ENCODE assay signal across 23 cellular contexts in the genomic region with DNA sequence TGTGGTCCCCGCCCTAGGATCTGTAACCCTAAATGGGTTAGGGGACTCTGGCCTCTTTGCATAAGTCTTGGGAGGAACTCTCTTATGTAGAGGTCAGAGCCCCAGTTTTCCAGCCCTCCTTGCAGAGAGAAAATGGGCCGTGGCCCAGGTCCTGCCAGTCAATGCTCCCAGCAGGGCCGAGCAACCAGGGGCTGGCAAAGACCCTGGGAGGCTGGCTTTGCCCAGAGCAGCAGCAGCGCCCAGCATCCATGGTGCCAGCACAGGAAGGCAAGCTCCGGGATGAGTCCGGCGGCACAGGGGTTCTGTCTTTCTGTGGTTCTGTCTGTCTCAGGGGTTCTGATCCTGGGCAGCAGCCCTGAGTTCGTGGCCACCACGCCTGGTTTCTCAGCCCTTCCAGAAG.
"Had no signal": no experiment of that assay in that cellular context is flagged by ENCODE, and none has a peak within 500 bp of the region (broad histone marks: within the 10 kb centered on the region; RNA-seq: fewer than 3 reads in every experiment).

No MANE protein-coding gene starts in this region.

- H3K36me3 ChIP-seq: esophagus squamous epithelium, gastrocnemius medialis, heart right ventricle, left lung had no signal

- H3K36me3 Mint-ChIP-seq: memory B cell had no signal

- H3K4me3 ChIP-seq: esophagus squamous epithelium, gastrocnemius medialis, heart right ventricle, left lung, lung had no signal

- H3K9me3 Mint-ChIP-seq: dendritic cell treated with granulocyte-macrophage colony-stimulating factor and Interleukin-4, amounts not matched to agents 40 ng/mL and 50 ng/mL, for 4 days; effector memory CD8-positive, alpha-beta T cell had no signal

- ATAC-seq: effector memory CD8-positive, alpha-beta T cell; esophagus mucosa; gastrocnemius medialis; heart right ventricle; left cardiac atrium; left lung; left ventricle myocardium superior had no signal

- H3K9me3 ChIP-seq: esophagus squamous epithelium, gastrocnemius medialis, left lung had no signal

- H3K27ac Mint-ChIP-seq: dendritic cell treated with granulocyte-macrophage colony-stimulating factor and Interleukin-4, amounts not matched to agents 40 ng/mL and 50 ng/mL, for 4 days; effector memory CD8-positive, alpha-beta T cell; endodermal cell; memory B cell had no signal

- DNase-seq: cortex of kidney; effector CD8-positive, alpha-beta T cell; effector memory CD8-positive, alpha-beta T cell; endodermal cell; erythroblast; esophagus squamous epithelium; foreskin fibroblast; foreskin melanocyte; gastrocnemius medialis; glutamatergic neuron; heart right ventricle; hippocampal formation; left cardiac atrium; left lung; left ventricle myocardium superior; mammary epithelial cell; mesendoderm; midbrain had no signal

- H3K4me3 Mint-ChIP-seq: dendritic cell treated with granulocyte-macrophage colony-stimulating factor and Interleukin-4, amounts not matched to agents 40 ng/mL and 50 ng/mL, for 4 days; effector memory CD8-positive, alpha-beta T cell; endodermal cell; memory B cell had no signal

- H3K4me1 ChIP-seq: esophagus squamous epithelium, gastrocnemius medialis, heart right ventricle, left lung had no signal

- H3K4me1 Mint-ChIP-seq: endodermal cell, memory B cell had no signal

- H3K27ac ChIP-seq: epithelial cell of prostate, esophagus squamous epithelium, gastrocnemius medialis, heart right ventricle, left lung had no signal
